18 cellular contexts compared by ENCODE assay signal in genomic region chr2:66688951-66689350, GRCh38.
"Had no signal": no experiment of that assay in that cellular context is flagged by ENCODE, and none has a peak within 500 bp of the region (broad histone marks: within the 10 kb centered on the region; RNA-seq: fewer than 3 reads in every experiment).

No MANE protein-coding gene starts in this region.

- H3K27ac ChIP-seq: brain microvascular endothelial cell, gastrocnemius medialis, neural progenitor cell had no signal

- ATAC-seq: activated CD8-positive, alpha-beta T cell treated with anti-CD3 and anti-CD28 coated beads for 36 hours; activated naive CD4-positive, alpha-beta T cell treated with anti-CD3 and anti-CD28 coated beads, Interleukin-2, amount 50 U/mL, for 72 hours; gastrocnemius medialis; left lobe of liver; stimulated activated naive B cell treated with anti-CD40 and anti-IgM and Interleukin-4, amounts not matched to agents 10 μg/mL and 1 μg/mL and 100 μg/mL, for 72 hours; upper lobe of right lung; WTC11 had no signal

- H3K4me1 ChIP-seq: gastrocnemius medialis, upper lobe of right lung had no signal

- H3K36me3 ChIP-seq: brain microvascular endothelial cell, gastrocnemius medialis, neural progenitor cell, pancreas, upper lobe of right lung had no signal

- H3K9ac ChIP-seq: neural progenitor cell had no signal

- H3K4me3 ChIP-seq: gastrocnemius medialis, neural progenitor cell, pancreas, upper lobe of right lung had no signal

- DNase-seq: activated CD4-positive, alpha-beta T cell treated with anti-CD3 and anti-CD28 coated beads for 48 hours; activated CD8-positive, alpha-beta T cell treated with anti-CD3 and anti-CD28 coated beads for 36 hours; activated gamma-delta T cell; activated T-cell treated with anti-CD3 and anti-CD28 coated beads, Interleukin-2, amount 50 U/mL, for 48 hours; brain microvascular endothelial cell; effector memory CD4-positive, alpha-beta T cell; gastrocnemius medialis; pancreas; retina; SHP77 treated with DMSO at 0.1 percent for 48 hours; stimulated activated CD4-positive, alpha-beta T cell treated with anti-CD3 and anti-CD28 coated beads, Interleukin-4, amount 100 ng/mL, for 1 hour; stimulated activated naive B cell treated with anti-CD40 and anti-IgM and Interleukin-4, amounts not matched to agents 10 μg/mL and 1 μg/mL and 100 μg/mL, for 72 hours; T-helper 2 cell; upper lobe of right lung had no signal

- H3K27me3 ChIP-seq: brain microvascular endothelial cell, neural progenitor cell, pancreas, upper lobe of right lung had no signal

- H3K9me3 ChIP-seq: gastrocnemius medialis, pancreas, upper lobe of right lung had no signal
